15 cellular contexts compared by ENCODE assay signal in the genomic region with DNA sequence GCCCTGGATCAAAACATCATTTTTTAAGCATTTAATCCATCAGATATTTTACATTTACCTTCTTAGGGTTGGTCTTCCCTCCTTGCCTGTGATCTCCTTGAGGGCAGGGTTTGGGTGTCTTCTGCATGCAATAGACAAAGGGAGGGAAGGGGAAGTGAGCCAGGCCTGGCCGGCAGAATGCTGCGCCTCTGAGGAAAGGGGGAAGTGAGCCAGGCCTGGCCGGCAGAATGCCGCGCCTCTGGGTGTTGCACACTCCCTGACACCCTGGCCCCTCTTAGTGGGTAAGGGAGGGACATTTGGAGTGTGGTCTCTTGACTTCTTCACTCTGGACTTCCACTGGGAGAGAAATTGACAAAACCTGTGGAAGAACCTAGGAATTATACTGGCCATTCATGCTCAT. TPM values are rescaled to one million over a fixed set of nuclear protein-coding genes. Genes with fewer than 3 reads are reported as not detected.
DNase-seq lines count a peak whose midpoint lies in the region; ATAC-seq and TF ChIP-seq lines count a peak whose summit lies in the region.
"Had no signal": no experiment of that assay in that cellular context is flagged by ENCODE, and none has a peak within 500 bp of the region (broad histone marks: within the 10 kb centered on the region; RNA-seq: fewer than 3 reads in every experiment).

No MANE protein-coding gene starts in this region.

- H3K79me2 ChIP-seq in OCI-LY3 (ENCODE audit: low read length) = peaks cover 41% of the 10 kb centered on the region

- no peak overlapping the region; the same call in 1 of the 2 replicates for H3K9ac ChIP-seq in OCI-LY3 (ENCODE audit: low read length)

- no peaks in the 10 kb centered on the region for H3K9me3 ChIP-seq in OCI-LY3 (ENCODE audit: insufficient read depth, low read length)
- H3K9me3 ChIP-seq in heart right ventricle = peaks cover 0 to 9% (median 0%) of the 10 kb centered on the region in 11 donors
- H3K9me3 ChIP-seq in psoas muscle = no peaks in the 10 kb centered on the region

- H3K4me2 ChIP-seq in OCI-LY3 (ENCODE audit: low read length) = peak overlapping the region; percentile 54

- H3K36me3 ChIP-seq in OCI-LY3 (replicated peaks; ENCODE audit: low read depth, low read length) (peaks cover 82% of the 10 kb centered on the region), heart right ventricle (peaks cover 0 to 94% (median 74%) of the 10 kb centered on the region in 9 donors), psoas muscle (ENCODE audit: insufficient read depth in 1 of 2, low read depth in 1 of 2) (peaks cover 26 to 87% of the 10 kb centered on the region in 2 donors)

- no peaks in the 10 kb centered on the region for H3K27me3 ChIP-seq in OCI-LY3 (ENCODE audit: low read depth, low read length)
- H3K27me3 ChIP-seq in heart right ventricle = no peaks in the 10 kb centered on the region
- no peaks in the 10 kb centered on the region for H3K27me3 ChIP-seq in psoas muscle (ENCODE audit: insufficient read depth in 3 of 3, low read length in 2 of 3)
- no peaks in the 10 kb centered on the region for H3K27me3 ChIP-seq in dorsolateral prefrontal cortex

- H3K4me3 ChIP-seq in OCI-LY3 (ENCODE audit: low read length) (peak overlapping the region; percentile 29; the same call in 1 of the 2 replicates), heart right ventricle (no peak overlapping the region), psoas muscle (no peak overlapping the region), dorsolateral prefrontal cortex (no peak overlapping the region)

- TF ChIP-seq CTCF in OCI-LY3 (IDR thresholded peaks at IDR 0.05; ENCODE audit: low read depth, low read length) (no peak), heart right ventricle (IDR thresholded peaks at IDR 0.05) (no peak), psoas muscle (IDR thresholded peaks at IDR 0.05) (no peak), dorsolateral prefrontal cortex (IDR thresholded peaks at IDR 0.05 in 54 of 56, conservative IDR thresholded peaks at IDR 0.05 in 2 of 56; ENCODE audit: low read depth in 1 of 56, partially characterized antibody in 56 of 56) (no peak)

- DNase-seq in heart right ventricle (peak in 1 of 2 donors; percentile 43), psoas muscle (peak; percentile 38 to 62), dorsolateral prefrontal cortex (no peak), NCI-H1092 (lab: John Stamatoyannopoulos, UW) (no peak), iPS-NIHi7 (ENCODE audit: extremely low spot score) (no peak)
- DNase-seq: activated CD8-positive, alpha-beta memory T cell treated with anti-CD3 and anti-CD28 coated beads, Interleukin-2, amount 50 U/mL, for 48 hours; NCI-H187 treated with DMSO at 0.1 percent for 48 hours; NCI-H526 treated with DMSO at 0.1 percent for 48 hours; retina; SHP77 treated with DMSO at 0.1 percent for 48 hours; WERI-Rb-1 had no signal

- H3K4me1 ChIP-seq in OCI-LY3 (ENCODE audit: low read length) = peaks cover 10% of the 10 kb centered on the region
- H3K4me1 ChIP-seq in heart right ventricle = peaks cover 0 to 19% (median 0%) of the 10 kb centered on the region in 9 donors
- peaks cover 12% of the 10 kb centered on the region for H3K4me1 ChIP-seq in psoas muscle

- H4K20me1 ChIP-seq in OCI-LY3 (ENCODE audit: insufficient read depth, low read length) = no peaks in the 10 kb centered on the region

- H2AFZ ChIP-seq in OCI-LY3 (ENCODE audit: low read depth, low read length) = no peak overlapping the region

- WGBS in heart right ventricle, 2 donors = 77 to 80% methylated on average over 5 of the region's 5 CpGs
- 51 to 80% (median 58%) methylated on average over 5 of the region's 5 CpGs for WGBS in psoas muscle, 3 donors

- ATAC-seq in GM18868 (IDR thresholded peaks at IDR 0.05; ENCODE audit: unreplicated experiment) (peak; percentile 57), heart right ventricle (peak in 7 of 8 donors; percentile 46 to 77 (median 62)), psoas muscle (peak in 1 of 4 donors; percentile 35)

- H3K27ac ChIP-seq in OCI-LY3 (ENCODE audit: low read length) = peak overlapping the region; percentile 35
- no peak overlapping the region for H3K27ac ChIP-seq in heart right ventricle
- no peak overlapping the region for H3K27ac ChIP-seq in psoas muscle
- H3K27ac ChIP-seq in dorsolateral prefrontal cortex = peak overlapping the region in 3 of 59 donors; percentile 5 to 13 (median 9)
- H3K27ac ChIP-seq: C4-2B, WERI-Rb-1 had no signal

- intact Hi-C loops in heart right ventricle (cut with DNase I) = no loop called here
- intact Hi-C loops in psoas muscle (cut with DNase I) = no loop called here
- intact Hi-C loops in dorsolateral prefrontal cortex (cut with DNase I) = no loop called here

RNA-seq across cellular contexts. Expression of a gene that starts 12.4 kb away (rescaled TPM):
- total RNA-seq in heart right ventricle (100 to 1,000 TPM; 105 to 181 (median 129) TPM), psoas muscle (100 to 1,000 TPM; 137 to 159 (median 144) TPM), dorsolateral prefrontal cortex (100 to 1,000 TPM in 110 of 120 experiments, 10 to 100 TPM in 10; 72.6 to 177 (median 122) TPM)
- polyA plus RNA-seq in heart right ventricle (10 to 100 TPM; 22.4 to 89.5 TPM), psoas muscle (100 to 1,000 TPM in 1 of 3 donors, 10 to 100 TPM in 2; 81.0 to 129 (median 89.8) TPM)

RNA-seq across cellular contexts. Expression of a gene that starts 53.9 kb away (rescaled TPM):
- total RNA-seq in heart right ventricle (1 to 10 TPM; 1.5 to 5.1 (median 2.4) TPM), psoas muscle (1 to 10 TPM in 1 of 4 donors, under 1 TPM in 3; 0.22 to 2.1 (median 0.57) TPM), dorsolateral prefrontal cortex (10 to 100 TPM in 119 of 120 experiments, 1 to 10 TPM in 1; 7.3 to 39.8 (median 20.8) TPM)
- polyA plus RNA-seq in heart right ventricle (10 to 100 TPM in 1 of 2 donors, 1 to 10 TPM in 1; 1.5 to 17.5 TPM), psoas muscle (1 to 10 TPM in 1 of 3 donors, under 1 TPM in 2; 0.53 to 1.1 (median 0.67) TPM)
- total RNA-seq: mononuclear cell had no signal

Comparison
In these comparisons a context has a peak if more than half of its experiments do, and no peak if none do; other contexts are left out.
1. DNase-seq: peak in psoas muscle (2 of 2); none in dorsolateral prefrontal cortex (0 of 10), NCI-H1092 (single experiment) and iPS-NIHi7 (single experiment).